ENCODE assay signal across 2 cellular contexts in the genomic region with DNA sequence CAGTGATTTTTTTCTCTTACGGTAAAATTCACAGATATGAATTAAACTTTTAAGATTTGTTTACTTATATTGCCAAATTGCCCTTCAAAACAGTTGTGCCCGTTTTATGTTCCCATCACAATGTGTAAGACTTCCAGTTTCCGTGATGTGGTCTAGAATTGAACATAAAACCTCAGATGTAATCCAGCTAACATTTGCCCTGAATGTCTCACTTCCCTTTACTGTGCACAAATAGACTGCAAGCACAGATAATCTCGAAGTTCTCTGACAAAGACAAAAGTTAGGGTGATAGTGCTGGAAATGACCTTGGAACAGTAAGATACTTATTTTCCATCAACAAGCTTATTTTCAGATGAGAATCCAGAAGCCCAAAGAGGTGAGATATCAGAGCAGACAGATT.
TF ChIP-seq lines count a peak whose summit lies in the region.

No MANE protein-coding gene starts in this region.

TF ChIP-seq in IMR-90, 13 proteins besides CTCF, POLR2A, EP300 and RAD21:
- no peak for TF ChIP-seq SMC3 (IDR thresholded peaks at IDR 0.05; ENCODE audit: low read depth, low read length)
- TF ChIP-seq CEBPB (IDR thresholded peaks at IDR 0.05; ENCODE audit: low read depth, low read length), result no peak
- TF ChIP-seq FOS (IDR thresholded peaks at IDR 0.05; ENCODE audit: low read depth, low read length), result no peak
- TF ChIP-seq MAZ (IDR thresholded peaks at IDR 0.05; ENCODE audit: borderline replicate concordance, low read depth, low read length), result no peak
- no peak for TF ChIP-seq MAFK (IDR thresholded peaks at IDR 0.05; ENCODE audit: low read depth, low read length)
- no peak for TF ChIP-seq USF2 (IDR thresholded peaks at IDR 0.05; ENCODE audit: low read depth, low read length)
- TF ChIP-seq RFX5 (IDR thresholded peaks at IDR 0.05; ENCODE audit: low read depth, low read length), result no peak
- no peak for TF ChIP-seq RCOR1 (IDR thresholded peaks at IDR 0.05; ENCODE audit: insufficient replicate concordance, low read length)
- TF ChIP-seq MXI1 (IDR thresholded peaks at IDR 0.05; ENCODE audit: borderline replicate concordance, low read depth, low read length), result no peak
- TF ChIP-seq NFE2L2 (IDR thresholded peaks at IDR 0.05; ENCODE audit: low read depth, low read length), result no peak
- no peak for TF ChIP-seq CHD1 (IDR thresholded peaks at IDR 0.05; ENCODE audit: low read depth, low read length)
- TF ChIP-seq BHLHE40 (IDR thresholded peaks at IDR 0.05; ENCODE audit: low read depth, low read length), result no peak
- TF ChIP-seq, protein P1, sequence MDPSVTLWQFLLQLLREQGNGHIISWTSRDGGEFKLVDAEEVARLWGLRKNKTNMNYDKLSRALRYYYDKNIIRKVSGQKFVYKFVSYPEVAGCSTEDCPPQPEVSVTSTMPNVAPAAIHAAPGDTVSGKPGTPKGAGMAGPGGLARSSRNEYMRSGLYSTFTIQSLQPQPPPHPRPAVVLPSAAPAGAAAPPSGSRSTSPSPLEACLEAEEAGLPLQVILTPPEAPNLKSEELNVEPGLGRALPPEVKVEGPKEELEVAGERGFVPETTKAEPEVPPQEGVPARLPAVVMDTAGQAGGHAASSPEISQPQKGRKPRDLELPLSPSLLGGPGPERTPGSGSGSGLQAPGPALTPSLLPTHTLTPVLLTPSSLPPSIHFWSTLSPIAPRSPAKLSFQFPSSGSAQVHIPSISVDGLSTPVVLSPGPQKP (IDR thresholded peaks at IDR 0.05; ENCODE audit: borderline replicate concordance, low read depth, low read length), result no peak

TF ChIP-seq in GM12878, 131 proteins besides CTCF, POLR2A, EP300 and RAD21:
- TF ChIP-seq, protein P1 (IDR thresholded peaks at IDR 0.05; ENCODE audit: low read depth, low read length), result no peak
- TF ChIP-seq RUNX3 (IDR thresholded peaks at IDR 0.05; ENCODE audit: low read length) (peak; percentile 45), SMAD1 (IDR thresholded peaks at IDR 0.05; ENCODE audit: low read depth, partially characterized antibody) (no peak), CREM (IDR thresholded peaks at IDR 0.05; ENCODE audit: low read depth) (no peak), SPI1 (IDR thresholded peaks at IDR 0.05; ENCODE audit: borderline replicate concordance, insufficient read depth, low read depth, low read length) (peak; percentile 74), ESRRA (IDR thresholded peaks at IDR 0.05; ENCODE audit: low read length) (no peak)
- TF ChIP-seq, protein P2, sequence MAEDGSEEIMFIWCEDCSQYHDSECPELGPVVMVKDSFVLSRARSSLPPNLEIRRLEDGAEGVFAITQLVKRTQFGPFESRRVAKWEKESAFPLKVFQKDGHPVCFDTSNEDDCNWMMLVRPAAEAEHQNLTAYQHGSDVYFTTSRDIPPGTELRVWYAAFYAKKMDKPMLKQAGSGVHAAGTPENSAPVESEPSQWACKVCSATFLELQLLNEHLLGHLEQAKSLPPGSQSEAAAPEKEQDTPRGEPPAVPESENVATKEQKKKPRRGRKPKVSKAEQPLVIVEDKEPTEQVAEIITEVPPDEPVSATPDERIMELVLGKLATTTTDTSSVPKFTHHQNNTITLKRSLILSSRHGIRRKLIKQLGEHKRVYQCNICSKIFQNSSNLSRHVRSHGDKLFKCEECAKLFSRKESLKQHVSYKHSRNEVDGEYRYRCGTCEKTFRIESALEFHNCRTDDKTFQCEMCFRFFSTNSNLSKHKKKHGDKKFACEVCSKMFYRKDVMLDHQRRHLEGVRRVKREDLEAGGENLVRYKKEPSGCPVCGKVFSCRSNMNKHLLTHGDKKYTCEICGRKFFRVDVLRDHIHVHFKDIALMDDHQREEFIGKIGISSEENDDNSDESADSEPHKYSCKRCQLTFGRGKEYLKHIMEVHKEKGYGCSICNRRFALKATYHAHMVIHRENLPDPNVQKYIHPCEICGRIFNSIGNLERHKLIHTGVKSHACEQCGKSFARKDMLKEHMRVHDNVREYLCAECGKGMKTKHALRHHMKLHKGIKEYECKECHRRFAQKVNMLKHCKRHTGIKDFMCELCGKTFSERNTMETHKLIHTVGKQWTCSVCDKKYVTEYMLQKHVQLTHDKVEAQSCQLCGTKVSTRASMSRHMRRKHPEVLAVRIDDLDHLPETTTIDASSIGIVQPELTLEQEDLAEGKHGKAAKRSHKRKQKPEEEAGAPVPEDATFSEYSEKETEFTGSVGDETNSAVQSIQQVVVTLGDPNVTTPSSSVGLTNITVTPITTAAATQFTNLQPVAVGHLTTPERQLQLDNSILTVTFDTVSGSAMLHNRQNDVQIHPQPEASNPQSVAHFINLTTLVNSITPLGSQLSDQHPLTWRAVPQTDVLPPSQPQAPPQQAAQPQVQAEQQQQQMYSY (CRISPR knock-in tag; IDR thresholded peaks at IDR 0.05), result no peak
